In the genomic region with DNA sequence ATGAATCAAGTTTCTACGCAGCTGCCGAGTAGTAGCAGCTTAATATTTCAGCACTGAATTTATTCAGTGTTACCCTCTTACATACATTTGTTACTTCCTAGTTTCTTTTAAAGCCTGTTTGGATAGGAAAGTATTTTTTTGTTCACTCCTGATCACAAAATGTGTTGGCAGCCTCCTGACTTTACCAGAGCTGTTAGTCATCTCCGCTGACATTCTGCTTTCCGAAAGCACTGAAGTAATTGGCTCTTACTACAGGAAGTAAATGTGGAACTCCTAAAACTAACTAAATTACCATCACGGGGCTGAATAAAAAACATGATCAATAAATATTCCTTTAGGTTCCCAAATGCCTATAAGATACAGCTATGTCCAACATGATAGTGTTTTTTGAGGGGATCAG, we compare ENCODE assay signal across 8 cellular contexts.
A peak's percentile ranks its signal among the peaks of the same experiment; 100 is the strongest.
DNase-seq lines count a peak whose midpoint lies in the region; ATAC-seq and TF ChIP-seq lines count a peak whose summit lies in the region.

No MANE protein-coding gene starts in this region.

- H3K79me2 ChIP-seq in PC-3 (ENCODE audit: low read length), result no peaks in the 10 kb centered on the region

- no peak for TF ChIP-seq CTCF in PC-3 (conservative IDR thresholded peaks at IDR 0.05; ENCODE audit: low read depth, low read length)

- no peaks in the 10 kb centered on the region for H3K36me3 Mint-ChIP-seq in activated T-helper 2 cell treated with anti-CD3 and anti-CD28 coated beads, Interferon-gamma antibody, Interleukin-2, Interleukin-4, amounts not matched to agents 10 μg/mL and 5 μg/mL and 100 μg/mL, durations not matched to agents 14 hours and 24 hours and 36 hours (ENCODE audit: low read depth)
- H3K36me3 Mint-ChIP-seq in immature natural killer cell, result no peaks in the 10 kb centered on the region

- H4K20me1 ChIP-seq in PC-3 (ENCODE audit: low read length), result no peaks in the 10 kb centered on the region

- no peaks in the 10 kb centered on the region for H3K36me3 ChIP-seq in urinary bladder (ENCODE audit: insufficient read depth)
- H3K36me3 ChIP-seq in PC-3 (ENCODE audit: low read depth, low read length), result no peaks in the 10 kb centered on the region

- no peak overlapping the region for H3K9ac ChIP-seq in PC-3 (ENCODE audit: low read length)

- peak overlapping the region; percentile 59 for H3K27ac ChIP-seq in urinary bladder (ENCODE audit: low read depth)
- H3K27ac ChIP-seq in PC-3 (ENCODE audit: low read length), result no peak overlapping the region

- H3K27me3 ChIP-seq in PC-3 (ENCODE audit: low read length), result no peaks in the 10 kb centered on the region

- WGBS in urinary bladder, result 49% methylated on average over 5 of the region's 5 CpGs

- H3K4me3 ChIP-seq in urinary bladder (ENCODE audit: low read depth, low read length), result no peak overlapping the region
- no peak overlapping the region for H3K4me3 ChIP-seq in PC-3 (ENCODE audit: low read length)

- no peak overlapping the region for H2AFZ ChIP-seq in PC-3 (ENCODE audit: low read length)

- H3F3A ChIP-seq in PC-3 (ENCODE audit: low read length, unreplicated experiment), result no peaks in the 10 kb centered on the region

- H3K4me3 Mint-ChIP-seq in activated T-helper 2 cell treated with anti-CD3 and anti-CD28 coated beads, Interferon-gamma antibody, Interleukin-2, Interleukin-4, amounts not matched to agents 10 μg/mL and 5 μg/mL and 100 μg/mL, durations not matched to agents 14 hours and 24 hours and 36 hours (ENCODE audit: low read depth), result peak overlapping the region; percentile 83
- peak overlapping the region; percentile 4 to 80 (median 46) for H3K4me3 Mint-ChIP-seq in immature natural killer cell

- CTCF ChIA-PET in PC-3 (lab: Charles Lee), result no interaction called here

- POLR2A ChIA-PET in PC-3 (lab: Charles Lee; ENCODE audit: unreplicated experiment), result no interaction called here

- peak overlapping the region; percentile 91 for H3K27ac Mint-ChIP-seq in activated T-helper 2 cell treated with anti-CD3 and anti-CD28 coated beads, Interferon-gamma antibody, Interleukin-2, Interleukin-4, amounts not matched to agents 10 μg/mL and 5 μg/mL and 100 μg/mL, durations not matched to agents 14 hours and 24 hours and 36 hours
- peak overlapping the region in 2 of 6 donors; percentile 6 to 27 for H3K27ac Mint-ChIP-seq in immature natural killer cell

- H3K4me1 ChIP-seq in urinary bladder (ENCODE audit: insufficient read depth), result no peaks in the 10 kb centered on the region
- H3K4me1 ChIP-seq in PC-3 (ENCODE audit: insufficient read depth, low read length), result peaks cover 3% of the 10 kb centered on the region; the same call in 1 of the 2 replicates

- H3K27me3 Mint-ChIP-seq in activated T-helper 2 cell treated with anti-CD3 and anti-CD28 coated beads, Interferon-gamma antibody, Interleukin-2, Interleukin-4, amounts not matched to agents 10 μg/mL and 5 μg/mL and 100 μg/mL, durations not matched to agents 14 hours and 24 hours and 36 hours (ENCODE audit: low read depth), result no peaks in the 10 kb centered on the region
- H3K27me3 Mint-ChIP-seq in immature natural killer cell (ENCODE audit: low read depth in 3 of 3), result peaks cover 0 to 3% (median 3%) of the 10 kb centered on the region in 3 donors

- no TSS peak for BruUV-seq in PC-3 (replicated peaks; lab: Mats Ljungman, UMichigan)

- H3K9me2 ChIP-seq in PC-3 (replicated peaks; ENCODE audit: low read length), result no peaks in the 10 kb centered on the region

- DNase-seq in AML-193 (lab: John Stamatoyannopoulos, UW) (peak; percentile 52 to 70), immature natural killer cell (no peak), PC-3 (no peak), NCI-H1105 (lab: John Stamatoyannopoulos, UW) (no peak), HK-2 (ENCODE audit: unreplicated experiment) (no peak)
- no peak for DNase-seq in activated T-helper 2 cell treated with anti-CD3 and anti-CD28 coated beads, Interferon-gamma antibody, Interleukin-2, Interleukin-4, amounts not matched to agents 10 μg/mL and 5 μg/mL and 100 μg/mL, durations not matched to agents 14 hours and 24 hours and 36 hours (ENCODE audit: low spot score)

- no peaks in the 10 kb centered on the region for H3K9me3 Mint-ChIP-seq in activated T-helper 2 cell treated with anti-CD3 and anti-CD28 coated beads, Interferon-gamma antibody, Interleukin-2, Interleukin-4, amounts not matched to agents 10 μg/mL and 5 μg/mL and 100 μg/mL, durations not matched to agents 14 hours and 24 hours and 36 hours
- no peaks in the 10 kb centered on the region for H3K9me3 Mint-ChIP-seq in immature natural killer cell

- intact Hi-C loops in activated T-helper 2 cell treated with anti-CD3 and anti-CD28 coated beads, Interferon-gamma antibody, Interleukin-2, Interleukin-4, amounts not matched to agents 10 μg/mL and 5 μg/mL and 100 μg/mL, durations not matched to agents 14 hours and 24 hours and 36 hours (cut with micrococcal nuclease), result loop anchor here (1.0 to 10.0 kb wide), 6 partner anchors 8 to 1169 kb away; a partner anchor contains a TSS
- intact Hi-C loops in PC-3 (cut with micrococcal nuclease), result no loop called here

- H3K4me1 Mint-ChIP-seq in activated T-helper 2 cell treated with anti-CD3 and anti-CD28 coated beads, Interferon-gamma antibody, Interleukin-2, Interleukin-4, amounts not matched to agents 10 μg/mL and 5 μg/mL and 100 μg/mL, durations not matched to agents 14 hours and 24 hours and 36 hours (ENCODE audit: low read depth), result peaks cover 65% of the 10 kb centered on the region
- peaks cover 15 to 23% of the 10 kb centered on the region in 2 donors for H3K4me1 Mint-ChIP-seq in immature natural killer cell

- ATAC-seq in GM21825 (IDR thresholded peaks at IDR 0.05; ENCODE audit: unreplicated experiment), result peak; percentile 62
- no peak for ATAC-seq in PC-3

- H3K9me3 ChIP-seq in PC-3 (ENCODE audit: low read length), result no peaks in the 10 kb centered on the region

- H3K4me2 ChIP-seq in PC-3 (ENCODE audit: low read length), result no peak overlapping the region

Comparison
In these comparisons a context has a peak if more than half of its experiments do, and no peak if none do; other contexts are left out.
1. DNase-seq: peak in AML-193 (2 of 2); none in activated T-helper 2 cell treated with anti-CD3 and anti-CD28 coated beads, Interferon-gamma antibody, Interleukin-2, Interleukin-4, amounts not matched to agents 10 μg/mL and 5 μg/mL and 100 μg/mL, durations not matched to agents 14 hours and 24 hours and 36 hours (single experiment), immature natural killer cell (0 of 3), PC-3 (single experiment), NCI-H1105 (single experiment) and HK-2 (single experiment).